Comparison of ENCODE assay signal across 10 cellular contexts in genomic region chr14:37592288-37593274, GRCh38. TPM values are rescaled to one million over a fixed set of nuclear protein-coding genes. Genes with fewer than 3 reads are reported as not detected.
A peak's percentile ranks its signal among the peaks of the same experiment; 100 is the strongest.
DNase-seq lines count a peak whose midpoint lies in the region; ATAC-seq lines count a peak whose summit lies in the region.
"Had no signal": no experiment of that assay in that cellular context is flagged by ENCODE, and none has a peak within 500 bp of the region (broad histone marks: within the 10 kb centered on the region; RNA-seq: fewer than 3 reads in every experiment).

No MANE protein-coding gene starts in this region.

- WGBS in iPS DF 6.9 (ENCODE audit: insufficient coverage, insufficient read length), result no CpG with 5 or more reads among the region's 69 CpGs

- no peak overlapping the region for H3K9ac ChIP-seq in skeletal muscle satellite cell (ENCODE audit: low read depth, low read length)

- peak overlapping the region; percentile 21; the same call in 1 of the 2 replicates for H3K4me3 ChIP-seq in iPS DF 6.9 (ENCODE audit: low read length)
- H3K4me3 ChIP-seq in skeletal muscle satellite cell (ENCODE audit: low read length), result no peak overlapping the region
- no peak overlapping the region for H3K4me3 ChIP-seq in effector memory CD4-positive, alpha-beta T cell (ENCODE audit: insufficient read depth, low read depth, low read length, poor library complexity, severe bottlenecking)

- peak overlapping the region; percentile 37 for H3K4me2 ChIP-seq in skeletal muscle satellite cell (ENCODE audit: low read length)

- no peaks in the 10 kb centered on the region for H3K9me3 ChIP-seq in iPS DF 6.9 (ENCODE audit: control insufficient read depth, insufficient read depth, low read length)
- H3K9me3 ChIP-seq in skeletal muscle satellite cell (replicated peaks; ENCODE audit: low read length), result no peaks in the 10 kb centered on the region
- no peaks in the 10 kb centered on the region for H3K9me3 ChIP-seq in effector memory CD4-positive, alpha-beta T cell (ENCODE audit: control insufficient read depth, low read length)

- peaks cover 1% of the 10 kb centered on the region; the same call in 1 of the 2 replicates for H3K4me1 ChIP-seq in iPS DF 6.9 (ENCODE audit: control insufficient read depth, insufficient read depth, low read length)
- peaks cover 12% of the 10 kb centered on the region for H3K4me1 ChIP-seq in skeletal muscle satellite cell (ENCODE audit: control insufficient read depth, insufficient read depth, low read length)
- peaks cover 12% of the 10 kb centered on the region for H3K4me1 ChIP-seq in effector memory CD4-positive, alpha-beta T cell (ENCODE audit: control insufficient read depth, insufficient read depth, low read length, poor library complexity, severe bottlenecking)

- no peaks in the 10 kb centered on the region for H3K36me3 ChIP-seq in iPS DF 6.9 (ENCODE audit: control insufficient read depth, insufficient read depth, low read length)
- no peaks in the 10 kb centered on the region for H3K36me3 ChIP-seq in skeletal muscle satellite cell (ENCODE audit: insufficient read depth, low read length)
- no peaks in the 10 kb centered on the region for H3K36me3 ChIP-seq in effector memory CD4-positive, alpha-beta T cell (ENCODE audit: control insufficient read depth, insufficient read depth, low read length)

- DNase-seq in NCI-H82 (lab: John Stamatoyannopoulos, UW), result peak; percentile 9
- no peak for DNase-seq in NCI-H82 treated with DMSO at 0.1 percent for 48 hours (lab: John Stamatoyannopoulos, UW; ENCODE audit: unreplicated experiment)
- DNase-seq in NCI-H345 (lab: John Stamatoyannopoulos, UW), result peak; percentile 66
- DNase-seq in iPS DF 6.9 (ENCODE audit: low read depth, low spot score), result no peak
- no peak for DNase-seq in MV-4-11 (lab: John Stamatoyannopoulos, UW)
- DNase-seq in effector memory CD4-positive, alpha-beta T cell, result no peak
- DNase-seq: activated CD4-positive, alpha-beta T cell treated with anti-CD3 and anti-CD28 coated beads, Interleukin-2, amount 50 U/mL, for 48 hours had no signal

- H3K27ac ChIP-seq in iPS DF 6.9 (ENCODE audit: low read length), result no peak overlapping the region
- no peak overlapping the region for H3K27ac ChIP-seq in effector memory CD4-positive, alpha-beta T cell (ENCODE audit: insufficient read depth, low read length, poor library complexity, severe bottlenecking)

- H3K27me3 ChIP-seq in iPS DF 6.9 (ENCODE audit: control insufficient read depth, insufficient read depth, low read length) (peaks cover 65% of the 10 kb centered on the region), skeletal muscle satellite cell (ENCODE audit: control insufficient read depth, insufficient read depth, low read length) (peaks cover 87% of the 10 kb centered on the region)
- peaks cover 54% of the 10 kb centered on the region for H3K27me3 ChIP-seq in effector memory CD4-positive, alpha-beta T cell (replicated peaks; ENCODE audit: control insufficient read depth, insufficient read depth, low read length, poor library complexity, severe bottlenecking)

- ATAC-seq in GM21360 (IDR thresholded peaks at IDR 0.05; ENCODE audit: unreplicated experiment), result no peak

RNA-seq across cellular contexts. Expression of gene FOXA1, which starts 2.5 kb away (rescaled TPM):
- 0.44 TPM in 1 of 2 replicates, not detected in the other for total RNA-seq in skeletal muscle satellite cell (2012; rRNA removed)

RNA-seq across cellular contexts. Expression of gene TTC6, which starts 2.8 kb away (rescaled TPM):
- under 0.01 TPM in 2 replicates for total RNA-seq in skeletal muscle satellite cell (2012; rRNA removed)
- total RNA-seq: mononuclear cell had no signal

Comparison
In these comparisons a context has a peak if more than half of its experiments do, and no peak if none do; other contexts are left out.
1. DNase-seq: peak in NCI-H82 (single experiment) and NCI-H345 (single experiment); none in NCI-H82 treated with DMSO at 0.1 percent for 48 hours (single experiment), iPS DF 6.9 (single experiment), MV-4-11 (single experiment) and effector memory CD4-positive, alpha-beta T cell (0 of 3).